Comparison of ENCODE assay signal across 18 cellular contexts in the genomic region with DNA sequence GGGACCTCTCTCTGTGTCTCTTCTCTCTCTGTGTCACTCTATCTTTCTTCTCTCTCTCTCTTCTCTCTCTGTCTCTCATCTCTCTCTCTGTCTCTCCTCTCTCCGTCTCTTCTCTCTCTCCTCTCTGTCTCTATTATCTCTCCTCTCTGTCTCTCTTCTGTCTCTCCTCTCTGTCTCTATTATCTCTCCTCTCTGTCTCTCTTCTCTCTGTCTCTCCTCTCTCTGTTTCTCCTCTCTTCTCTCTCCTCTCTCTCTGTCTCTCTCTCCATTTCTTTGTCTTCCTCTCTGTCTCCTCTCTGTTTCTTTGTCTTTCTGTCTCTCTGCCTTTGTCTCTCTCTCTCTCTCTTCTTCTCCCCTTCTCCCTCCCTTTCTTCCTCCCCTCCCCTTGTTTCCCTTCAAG. TPM values are rescaled to one million over a fixed set of nuclear protein-coding genes. Genes with fewer than 3 reads are reported as not detected.
DNase-seq lines count a peak whose midpoint lies in the region; ATAC-seq and TF ChIP-seq lines count a peak whose summit lies in the region.
"Had no signal": no experiment of that assay in that cellular context is flagged by ENCODE, and none has a peak within 500 bp of the region (broad histone marks: within the 10 kb centered on the region; RNA-seq: fewer than 3 reads in every experiment).

No MANE protein-coding gene starts in this region.

- H3K4me3 ChIP-seq in BLaER1, result no peak overlapping the region

- H3K36me3 Mint-ChIP-seq in glutamatergic neuron (ENCODE audit: unreplicated experiment), result peaks cover 5% of the 10 kb centered on the region
- H3K36me3 Mint-ChIP-seq: CD4-positive, alpha-beta memory T cell; CD4-positive, CD25-positive, alpha-beta regulatory T cell; CD8-positive, alpha-beta memory T cell had no signal

- peak overlapping the region; percentile 39; the same call in 1 of the 2 replicates for H3K4me2 ChIP-seq in BLaER1

- H3K27ac ChIP-seq in BLaER1, result no peak overlapping the region
- peak overlapping the region; percentile 90 for H3K27ac ChIP-seq in VCaP
- H3K27ac ChIP-seq in cingulate gyrus (ENCODE audit: low read depth, low read length), result peak overlapping the region; percentile 19

- TF ChIP-seq CTCF in VCaP (conservative IDR thresholded peaks at IDR 0.05) (no peak), glutamatergic neuron (IDR thresholded peaks at IDR 0.05; ENCODE audit: partially characterized antibody, unreplicated experiment) (no peak)

- no peak for ATAC-seq in GM21737 (IDR thresholded peaks at IDR 0.05; ENCODE audit: unreplicated experiment)

- H3K9ac ChIP-seq in BLaER1, result no peak overlapping the region

- peaks cover 10% of the 10 kb centered on the region for H3K27me3 Mint-ChIP-seq in glutamatergic neuron (ENCODE audit: unreplicated experiment)

- peaks cover 63% of the 10 kb centered on the region for H3K27me3 ChIP-seq in BLaER1

- DNase-seq in glutamatergic neuron (no peak), medulla oblongata (ENCODE audit: extremely low spot score) (no peak), cardiac septum (ENCODE audit: low spot score) (no peak), mesenteric fat pad (ENCODE audit: low spot score) (no peak)
- DNase-seq: 8988T; AML-193; C1 segment of cervical spinal cord; CD4-positive, alpha-beta memory T cell; CD4-positive, CD25-positive, alpha-beta regulatory T cell; CD8-positive, alpha-beta memory T cell; COR-L47; DMS 273 treated with DMSO at 0.1 percent for 48 hours; GF-D8 had no signal

- H4K20me1 ChIP-seq in BLaER1, result peaks cover 39% of the 10 kb centered on the region; the same call in 1 of the 2 replicates

- H3K4me3 Mint-ChIP-seq in glutamatergic neuron (ENCODE audit: unreplicated experiment), result peak overlapping the region; percentile 47
- H3K4me3 Mint-ChIP-seq: B cell; CD4-positive, alpha-beta memory T cell; CD8-positive, alpha-beta memory T cell had no signal

- H3K4me1 ChIP-seq in BLaER1, result peaks cover 11% of the 10 kb centered on the region

- H3K36me3 ChIP-seq in BLaER1, result no peaks in the 10 kb centered on the region

- H3K4me1 Mint-ChIP-seq in glutamatergic neuron (ENCODE audit: low read depth, unreplicated experiment), result peaks cover 38% of the 10 kb centered on the region

- H3K9me3 ChIP-seq in BLaER1, result no peaks in the 10 kb centered on the region

- peak overlapping the region; percentile 0 for H3K27ac Mint-ChIP-seq in glutamatergic neuron (ENCODE audit: unreplicated experiment)
- H3K27ac Mint-ChIP-seq: B cell; CD4-positive, alpha-beta memory T cell; CD4-positive, CD25-positive, alpha-beta regulatory T cell; CD8-positive, alpha-beta memory T cell had no signal

- intact Hi-C loops in cardiac septum (cut with DNase I), result loop anchor here (10.0 kb wide), 1 partner anchor 299 kb away; no protein-coding TSS in a partner anchor

- peaks cover 4% of the 10 kb centered on the region for H3K9me3 Mint-ChIP-seq in glutamatergic neuron (ENCODE audit: unreplicated experiment)
- H3K9me3 Mint-ChIP-seq: CD8-positive, alpha-beta memory T cell had no signal

RNA-seq across cellular contexts. Expression of a gene that starts 3.2 kb away (rescaled TPM):
- total RNA-seq in glutamatergic neuron (ENCODE audit: unreplicated experiment) (387 TPM), cardiac septum (8.6 TPM), mesenteric fat pad (22.6 TPM)
- total RNA-seq: B cell; CD4-positive, alpha-beta memory T cell; CD4-positive, CD25-positive, alpha-beta regulatory T cell; CD8-positive, alpha-beta memory T cell had no signal

Comparison
In these comparisons a context has a peak if more than half of its experiments do, and no peak if none do; other contexts are left out.
1. RNA of a gene that starts 3.2 kb away (total RNA-seq): 387 TPM in glutamatergic neuron (single experiment); 22.6 TPM in mesenteric fat pad (single experiment) and 8.6 TPM in cardiac septum (single experiment); every median in the first group is over 10 times any median in the second.